ENCODE assay signal across 8 cellular contexts in the genomic region with DNA sequence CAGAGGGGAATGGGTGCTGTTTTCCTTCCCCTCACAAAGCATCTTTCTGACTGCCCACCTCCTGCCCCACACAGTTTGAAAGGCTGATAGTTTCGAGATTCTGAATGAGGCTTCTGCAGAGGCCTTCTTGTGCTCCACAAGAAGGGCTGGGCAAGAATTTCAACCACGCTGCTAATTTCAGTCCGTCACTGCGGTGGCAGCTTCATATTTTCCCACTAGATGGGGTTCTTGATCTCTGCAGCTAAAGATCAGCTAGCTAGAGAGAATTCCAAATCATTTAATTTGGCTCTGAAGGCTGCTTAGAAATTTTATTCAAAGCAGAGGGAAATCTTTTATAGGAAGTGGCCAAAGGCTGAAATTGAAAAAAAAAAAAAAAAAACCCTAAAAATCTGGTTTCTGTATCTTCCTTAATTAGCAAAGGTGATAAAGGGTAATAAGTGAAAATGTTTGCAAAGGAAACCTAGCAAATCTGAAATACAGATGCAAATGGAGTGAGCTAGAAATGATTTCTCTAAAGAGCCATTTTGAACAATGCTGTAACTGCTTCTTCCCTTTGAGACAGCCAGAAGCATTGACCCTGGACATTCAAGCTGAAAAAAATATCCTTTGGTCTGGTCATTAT. TPM values are rescaled to one million over a fixed set of nuclear protein-coding genes. Genes with fewer than 3 reads are reported as not detected.
DNase-seq lines count a peak whose midpoint lies in the region; ATAC-seq and TF ChIP-seq lines count a peak whose summit lies in the region.

No MANE protein-coding gene starts in this region.

- no peaks in the 10 kb centered on the region for H3K9me3 ChIP-seq in right lobe of liver

- TF ChIP-seq CTCF in right lobe of liver (IDR thresholded peaks at IDR 0.05): peak; percentile 53 to 73 (median 61)

- DNase-seq in NCI-H510A treated with DMSO at 0.1 percent for 48 hours (lab: John Stamatoyannopoulos, UW): peak; percentile 13
- no peak for DNase-seq in NCI-H510A (lab: John Stamatoyannopoulos, UW)
- peak; percentile 85 for DNase-seq in NCI-H526 treated with DMSO at 0.1 percent for 48 hours (lab: John Stamatoyannopoulos, UW)
- peak; percentile 51 to 58 for DNase-seq in dermis microvascular lymphatic vessel endothelial cell (ENCODE audit: low read depth in 2 of 2)
- DNase-seq in right lobe of liver: no peak
- no peak for DNase-seq in A172 (ENCODE audit: low spot score)

- ATAC-seq in right lobe of liver (peak; percentile 61 to 80 (median 75)), HG03521 (IDR thresholded peaks at IDR 0.05; ENCODE audit: unreplicated experiment) (no peak), GM18870 (IDR thresholded peaks at IDR 0.05; ENCODE audit: unreplicated experiment) (no peak)

- 3% methylated on average over 4 of the region's 4 CpGs for WGBS in right lobe of liver (ENCODE audit: insufficient coverage, low coverage, low lambda C conversion rate, missing lambda C conversion rate)

- TF ChIP-seq POLR2A in right lobe of liver (IDR thresholded peaks at IDR 0.05): no peak

- H3K4me3 ChIP-seq in right lobe of liver: no peak overlapping the region

- intact Hi-C loops in right lobe of liver (cut with DNase I): loop anchor here in 1 of 2 donors (5.0 kb wide), 1 partner anchor 138 kb away; no protein-coding TSS in a partner anchor

- no peak overlapping the region for H3K27ac ChIP-seq in right lobe of liver

- no peaks in the 10 kb centered on the region for H3K36me3 ChIP-seq in right lobe of liver

- H3K4me1 ChIP-seq in right lobe of liver: peaks cover 0 to 22% (median 4%) of the 10 kb centered on the region in 4 donors

- no peaks in the 10 kb centered on the region for H3K27me3 ChIP-seq in right lobe of liver

RNA-seq across cellular contexts. Expression of a gene that starts 38.0 kb away (rescaled TPM):
- total RNA-seq in dermis microvascular lymphatic vessel endothelial cell (not detected in 2 replicates), right lobe of liver (not detected)
- total RNA-seq in A172 (2014; rRNA removed; shearing (Covaris generic)): not detected in 2 replicates

Comparison
In these comparisons a context has a peak if more than half of its experiments do, and no peak if none do; other contexts are left out.
1. DNase-seq: peak in NCI-H510A treated with DMSO at 0.1 percent for 48 hours (single experiment), NCI-H526 treated with DMSO at 0.1 percent for 48 hours (single experiment) and dermis microvascular lymphatic vessel endothelial cell (2 of 2); none in NCI-H510A (single experiment), right lobe of liver (0 of 3) and A172 (single experiment).
2. ATAC-seq: peak in right lobe of liver (4 of 4); none in HG03521 (single experiment) and GM18870 (single experiment).